Comparison of ENCODE assay signal across 17 cellular contexts in the genomic region with DNA sequence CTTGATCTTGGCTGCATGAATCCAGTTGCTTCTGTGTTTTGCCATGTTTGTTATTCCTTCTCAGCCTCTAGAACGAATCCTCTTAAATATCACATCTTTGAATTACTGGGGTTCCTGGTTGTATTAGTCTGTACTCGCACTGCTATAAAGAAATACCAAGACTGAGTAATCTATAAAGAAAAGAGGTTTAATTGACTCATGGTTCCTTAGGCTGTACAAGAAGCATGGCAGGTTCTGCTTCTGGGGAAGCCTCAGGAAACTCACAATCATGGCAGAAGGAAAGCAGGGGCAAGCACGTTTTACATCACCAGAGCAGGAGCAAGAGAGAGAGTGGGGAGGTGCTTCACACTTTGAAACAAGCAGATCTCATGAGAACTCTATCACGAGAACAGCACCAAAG. TPM values are rescaled to one million over a fixed set of nuclear protein-coding genes. Genes with fewer than 3 reads are reported as not detected.
DNase-seq lines count a peak whose midpoint lies in the region; ATAC-seq, FAIRE-seq and TF ChIP-seq lines count a peak whose summit lies in the region.
"Had no signal": no experiment of that assay in that cellular context is flagged by ENCODE, and none has a peak within 500 bp of the region (broad histone marks: within the 10 kb centered on the region; RNA-seq: fewer than 3 reads in every experiment).

No MANE protein-coding gene starts in this region.

- H3K36me3 ChIP-seq in bronchial epithelial cell (ENCODE audit: control insufficient read depth, insufficient read depth, low read length) (no peaks in the 10 kb centered on the region), parathyroid adenoma (ENCODE audit: control insufficient read depth, insufficient read depth, low read length) (no peaks in the 10 kb centered on the region)
- H3K36me3 ChIP-seq: BLaER1 had no signal

- no peaks in the 10 kb centered on the region for H3K9me3 ChIP-seq in parathyroid adenoma (ENCODE audit: control insufficient read depth, low read length)
- H3K9me3 ChIP-seq: BLaER1 had no signal

- ATAC-seq in esophagus mucosa = peak; percentile 63
- no peak for ATAC-seq in HG03159 (IDR thresholded peaks at IDR 0.05; ENCODE audit: unreplicated experiment)
- ATAC-seq: GM23338 had no signal

- H3K9ac ChIP-seq in parathyroid adenoma = no peak overlapping the region
- H3K9ac ChIP-seq: BLaER1 had no signal

- peak overlapping the region; percentile 9 for H2AFZ ChIP-seq in parathyroid adenoma

- H3K4me1 ChIP-seq in parathyroid adenoma = peaks cover 8% of the 10 kb centered on the region
- H3K4me1 ChIP-seq: BLaER1 had no signal

- TF ChIP-seq CTCF in bronchial epithelial cell (IDR thresholded peaks at IDR 0.05; ENCODE audit: insufficient read depth, low read length, severe bottlenecking) (no peak), parathyroid adenoma (IDR thresholded peaks at IDR 0.05) (no peak)

- DNase-seq in bronchial epithelial cell (ENCODE audit: low read depth) (peak; percentile 51), GM03348 (ENCODE audit: low spot score) (no peak), T1000 (lab: John Stamatoyannopoulos, UW) (no peak)
- DNase-seq in effector CD4-positive, alpha-beta T cell = no peak
- DNase-seq: 8988T; CD4-positive, alpha-beta memory T cell; DMS153; DMS79; GDM1; HCEC 1CT had no signal

- no peak overlapping the region for H3K4me2 ChIP-seq in parathyroid adenoma (ENCODE audit: low read length)
- H3K4me2 ChIP-seq: BLaER1, GM23338 had no signal

- no peak for FAIRE-seq in bronchial epithelial cell (lab: Jason Lieb, UNC)
- FAIRE-seq: H54 had no signal

- H3K4me3 ChIP-seq in bronchial epithelial cell (ENCODE audit: low read depth, low read length) (no peak overlapping the region), parathyroid adenoma (ENCODE audit: low read depth, low read length) (no peak overlapping the region)
- H3K4me3 ChIP-seq: BLaER1, GM23338 had no signal

- H3K27me3 ChIP-seq in bronchial epithelial cell (ENCODE audit: control insufficient read depth, insufficient read depth, low read length) = no peaks in the 10 kb centered on the region
- H3K27me3 ChIP-seq in parathyroid adenoma (ENCODE audit: control insufficient read depth, insufficient read depth, low read length) = no peaks in the 10 kb centered on the region
- H3K27me3 ChIP-seq: BLaER1 had no signal

- no peak overlapping the region for H3K27ac ChIP-seq in parathyroid adenoma
- H3K27ac ChIP-seq: BLaER1, HL-60 had no signal

- H3K79me2 ChIP-seq in parathyroid adenoma = no peaks in the 10 kb centered on the region

RNA-seq across cellular contexts. Expression of gene BFSP1, which starts 18.0 kb away (rescaled TPM):
- total RNA-seq in bronchial epithelial cell (2.9 and 3.6 TPM in 2 replicates), esophagus mucosa (1.3 TPM)

RNA-seq across cellular contexts. Expression of gene DSTN, which starts 20.7 kb away (rescaled TPM):
- 149 and 200 TPM in 2 replicates for total RNA-seq in bronchial epithelial cell
- 222 TPM for total RNA-seq in esophagus mucosa
